In genomic region chr10:87799860-87800259, GRCh38 we compare ENCODE assay signal across 19 cellular contexts. TPM values are rescaled to one million over a fixed set of nuclear protein-coding genes. Genes with fewer than 3 reads are reported as not detected.
DNase-seq lines count a peak whose midpoint lies in the region; ATAC-seq, FAIRE-seq and TF ChIP-seq lines count a peak whose summit lies in the region.
"Had no signal": no experiment of that assay in that cellular context is flagged by ENCODE, and none has a peak within 500 bp of the region (broad histone marks: within the 10 kb centered on the region; RNA-seq: fewer than 3 reads in every experiment).

No MANE protein-coding gene starts in this region.

- no peak overlapping the region for H2BK5ac ChIP-seq in mesendoderm (ENCODE audit: low read length)

- peaks cover 7% of the 10 kb centered on the region for H3K79me1 ChIP-seq in mesendoderm (ENCODE audit: low read length)

- H3K9me3 ChIP-seq in HUES64 (ENCODE audit: insufficient read depth, low read depth, low read length) (peaks cover 53% of the 10 kb centered on the region), A673 (ENCODE audit: low read depth, low read length, poor library complexity, severe bottlenecking) (peaks cover 29% of the 10 kb centered on the region), aorta (ENCODE audit: control insufficient read depth, low read length) (no peaks in the 10 kb centered on the region)
- H3K9me3 ChIP-seq: BE2C had no signal

- H3K27me3 ChIP-seq in HUES64 (ENCODE audit: insufficient read depth, low read length) (no peaks in the 10 kb centered on the region), mesendoderm (ENCODE audit: insufficient read depth, low read length, poor library complexity) (no peaks in the 10 kb centered on the region), A673 (replicated peaks; ENCODE audit: insufficient read depth, low read depth, low read length, poor library complexity) (no peaks in the 10 kb centered on the region), aorta (ENCODE audit: control insufficient read depth in 1 of 2, insufficient read depth in 2 of 2, low read length in 1 of 2) (no peaks in the 10 kb centered on the region)
- H3K27me3 ChIP-seq: BE2C had no signal

- no peak overlapping the region for H3K4me2 ChIP-seq in mesendoderm (ENCODE audit: low read length)

- POLR2A ChIA-PET in A673 (lab: Charles Lee; ENCODE audit: low non-redundant PET) = no interaction called here

- no peak overlapping the region for H3K18ac ChIP-seq in mesendoderm (ENCODE audit: low read length)

- H3K4me1 ChIP-seq in HUES64 (ENCODE audit: insufficient read depth, low read length) = peaks cover under 1% of the 10 kb centered on the region; the same call in 1 of the 2 replicates
- no peaks in the 10 kb centered on the region for H3K4me1 ChIP-seq in mesendoderm (ENCODE audit: control insufficient read depth, low read depth, low read length)
- no peaks in the 10 kb centered on the region for H3K4me1 ChIP-seq in A673 (ENCODE audit: insufficient read depth, low read length, poor library complexity, severe bottlenecking)
- H3K4me1 ChIP-seq in aorta (ENCODE audit: control insufficient read depth in 1 of 2, insufficient read depth in 2 of 2, low read length in 2 of 2) = no peaks in the 10 kb centered on the region
- H3K4me1 ChIP-seq: BE2C, HAP-1 had no signal

- no peak overlapping the region for H2BK15ac ChIP-seq in mesendoderm (replicated peaks; ENCODE audit: low read depth)

- no peak overlapping the region for H4K8ac ChIP-seq in mesendoderm (ENCODE audit: low read depth, low read length)

- TF ChIP-seq CTCF in A673 (conservative IDR thresholded peaks at IDR 0.05; ENCODE audit: low read depth, low read length) = no peak

- no peak overlapping the region for H2AK5ac ChIP-seq in mesendoderm (ENCODE audit: low read length)

- no CpG with 5 or more reads among the region's 1 CpG for WGBS in HUES64
- no CpG with 5 or more reads among the region's 1 CpG for WGBS in mesendoderm (ENCODE audit: extremely low coverage, insufficient coverage, low lambda C conversion rate)
- 87 to 91% methylated on average over 1 of the region's 1 CpG for WGBS in aorta, 2 donors

- peaks cover 81% of the 10 kb centered on the region for H3K36me3 ChIP-seq in HUES64 (ENCODE audit: insufficient read depth, low read length)
- H3K36me3 ChIP-seq in mesendoderm (ENCODE audit: control insufficient read depth, insufficient read depth, low read length) = no peaks in the 10 kb centered on the region
- peaks cover 37% of the 10 kb centered on the region for H3K36me3 ChIP-seq in A673 (ENCODE audit: insufficient read depth, low read length, poor library complexity, severe bottlenecking)
- H3K36me3 ChIP-seq in aorta (ENCODE audit: control insufficient read depth in 1 of 2, insufficient read depth in 2 of 2, low read length in 1 of 2) = no peaks in the 10 kb centered on the region

- H3K4me3 ChIP-seq in HUES64 (ENCODE audit: low read length) (0 out of 2 replicates have a peak overlapping the region, but pooled peaks have one; percentile 12), mesendoderm (ENCODE audit: low read length) (no peak overlapping the region), A673 (ENCODE audit: low read depth, low read length, poor library complexity, severe bottlenecking) (no peak overlapping the region), aorta (ENCODE audit: low read length in 2 of 2) (no peak overlapping the region)
- H3K4me3 ChIP-seq: HAP-1 had no signal

- no peak overlapping the region for H3K4ac ChIP-seq in mesendoderm (ENCODE audit: low read depth, low read length)

- no peak overlapping the region for H2BK120ac ChIP-seq in mesendoderm (ENCODE audit: low read depth, low read length)

- FAIRE-seq in frontal cortex (lab: Jason Lieb, UNC) = peak; percentile 48
- FAIRE-seq: D721Med, H1 had no signal

- no peak overlapping the region for H3K23ac ChIP-seq in mesendoderm (ENCODE audit: low read length)

- intact Hi-C loops in A673 (cut with micrococcal nuclease; ENCODE audit: unreplicated experiment) = no loop called here
- intact Hi-C loops in aorta (cut with DNase I) = no loop called here

- no peak for ATAC-seq in aorta (ENCODE audit: low FRiP score)
- ATAC-seq: CD8-positive, alpha-beta T cell had no signal

- no peak overlapping the region for H4K5ac ChIP-seq in mesendoderm (ENCODE audit: low read length)

- H3K56ac ChIP-seq in mesendoderm (ENCODE audit: low read length) = no peak overlapping the region

- CTCF ChIA-PET in A673 (lab: Charles Lee) = no interaction called here

- DNase-seq in NCI-H69 (lab: John Stamatoyannopoulos, UW) (peak; percentile 0), frontal cortex (ENCODE audit: low spot score in 2 of 2) (no peak), mesendoderm (peak; percentile 61), amniotic stem cell (lab: John Stamatoyannopoulos, UW) (no peak), A673 (ENCODE audit: low spot score) (no peak), aorta (no peak)
- DNase-seq: BE2C; CD8-positive, alpha-beta T cell; COR-L47; DMS153; DND-41; GDM1; HFFc6 had no signal

- H3K27ac ChIP-seq in HUES64 (ENCODE audit: low read depth, low read length) (no peak overlapping the region), mesendoderm (ENCODE audit: low read depth, low read length) (no peak overlapping the region), A673 (ENCODE audit: low read depth, low read length, poor library complexity, severe bottlenecking) (no peak overlapping the region), aorta (ENCODE audit: low read depth in 1 of 2, low read length in 2 of 2) (no peak overlapping the region)
- H3K27ac ChIP-seq: C4-2B, HL-60 had no signal

- no TSS peak for BruUV-seq in A673 (replicated peaks; lab: Mats Ljungman, UMichigan)

- H3K9ac ChIP-seq in HUES64 (ENCODE audit: low read depth, low read length) = no peak overlapping the region
- H3K9ac ChIP-seq in mesendoderm (ENCODE audit: low read length) = no peak overlapping the region

- H3K79me2 ChIP-seq in mesendoderm (ENCODE audit: control insufficient read depth, insufficient read depth, low read length) = peaks cover 4% of the 10 kb centered on the region

RNA-seq across cellular contexts. Expression of gene ATAD1, which starts 18.2 kb away (rescaled TPM):
- polyA plus RNA-seq in HUES64 (2013, experiment 1 of 2) = 22.5 TPM
- 25.3 TPM for polyA plus RNA-seq in HUES64 (2013, experiment 2 of 2)
- 85.6 TPM for total RNA-seq in frontal cortex
- 25.9 TPM for polyA plus RNA-seq in mesendoderm (2013, experiment 1 of 2)
- polyA plus RNA-seq in mesendoderm (2013, experiment 2 of 2) = 26.5 TPM
- total RNA-seq in A673 (2021) = 48.6 and 51.6 TPM in 2 replicates
- 10 to 100 TPM; 39.5 to 43.4 TPM for total RNA-seq in aorta
- polyA plus RNA-seq in aorta = 10 to 100 TPM; 18.8 to 24.7 TPM

Comparison
In these comparisons a context has a peak if more than half of its experiments do, and no peak if none do; other contexts are left out.
1. DNase-seq: peak in NCI-H69 (single experiment) and mesendoderm (single experiment); none in frontal cortex (0 of 2), amniotic stem cell (single experiment), A673 (single experiment) and aorta (0 of 2).